In genomic region chrX:16191605-16192004, GRCh38 we compare ENCODE assay signal across 2 cellular contexts.
TF ChIP-seq lines count a peak whose summit lies in the region.

No MANE protein-coding gene starts in this region.

TF ChIP-seq in A549, 52 proteins besides CTCF, POLR2A, EP300 and RAD21:
- no peak for TF ChIP-seq ZFP36 (IDR thresholded peaks at IDR 0.05; ENCODE audit: borderline replicate concordance, partially characterized antibody)
- TF ChIP-seq CBX8 (IDR thresholded peaks at IDR 0.05): no peak
- no peak for TF ChIP-seq JUN (IDR thresholded peaks at IDR 0.05)
- no peak for TF ChIP-seq MAZ (IDR thresholded peaks at IDR 0.05; ENCODE audit: borderline replicate concordance, low read depth, low read length)
- TF ChIP-seq CHD4 (IDR thresholded peaks at IDR 0.05; ENCODE audit: borderline replicate concordance): no peak
- no peak for TF ChIP-seq NPAS2 (CRISPR knock-in tag; IDR thresholded peaks at IDR 0.05; ENCODE audit: borderline replicate concordance)
- no peak for TF ChIP-seq TFCP2L1 (CRISPR knock-in tag; IDR thresholded peaks at IDR 0.05)
- no peak for TF ChIP-seq EHMT2 (IDR thresholded peaks at IDR 0.05; ENCODE audit: low read depth)
- TF ChIP-seq, protein P1, sequence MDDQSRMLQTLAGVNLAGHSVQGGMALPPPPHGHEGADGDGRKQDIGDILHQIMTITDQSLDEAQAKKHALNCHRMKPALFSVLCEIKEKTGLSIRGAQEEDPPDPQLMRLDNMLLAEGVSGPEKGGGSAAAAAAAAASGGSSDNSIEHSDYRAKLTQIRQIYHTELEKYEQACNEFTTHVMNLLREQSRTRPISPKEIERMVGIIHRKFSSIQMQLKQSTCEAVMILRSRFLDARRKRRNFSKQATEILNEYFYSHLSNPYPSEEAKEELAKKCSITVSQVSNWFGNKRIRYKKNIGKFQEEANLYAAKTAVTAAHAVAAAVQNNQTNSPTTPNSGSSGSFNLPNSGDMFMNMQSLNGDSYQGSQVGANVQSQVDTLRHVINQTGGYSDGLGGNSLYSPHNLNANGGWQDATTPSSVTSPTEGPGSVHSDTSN (IDR thresholded peaks at IDR 0.05): no peak
- TF ChIP-seq HOXB5 (CRISPR knock-in tag; IDR thresholded peaks at IDR 0.05): no peak
- no peak for TF ChIP-seq TP53 (CRISPR knock-in tag; IDR thresholded peaks at IDR 0.05)
- no peak for TF ChIP-seq BHLHE40 (IDR thresholded peaks at IDR 0.05; ENCODE audit: low read depth, low read length)
- TF ChIP-seq, protein P2, sequence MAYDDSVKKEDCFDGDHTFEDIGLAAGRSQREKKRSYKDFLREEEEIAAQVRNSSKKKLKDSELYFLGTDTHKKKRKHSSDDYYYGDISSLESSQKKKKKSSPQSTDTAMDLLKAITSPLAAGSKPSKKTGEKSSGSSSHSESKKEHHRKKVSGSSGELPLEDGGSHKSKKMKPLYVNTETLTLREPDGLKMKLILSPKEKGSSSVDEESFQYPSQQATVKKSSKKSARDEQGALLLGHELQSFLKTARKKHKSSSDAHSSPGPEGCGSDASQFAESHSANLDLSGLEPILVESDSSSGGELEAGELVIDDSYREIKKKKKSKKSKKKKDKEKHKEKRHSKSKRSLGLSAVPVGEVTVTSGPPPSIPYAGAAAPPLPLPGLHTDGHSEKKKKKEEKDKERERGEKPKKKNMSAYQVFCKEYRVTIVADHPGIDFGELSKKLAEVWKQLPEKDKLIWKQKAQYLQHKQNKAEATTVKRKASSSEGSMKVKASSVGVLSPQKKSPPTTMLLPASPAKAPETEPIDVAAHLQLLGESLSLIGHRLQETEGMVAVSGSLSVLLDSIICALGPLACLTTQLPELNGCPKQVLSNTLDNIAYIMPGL (CRISPR knock-in tag; IDR thresholded peaks at IDR 0.05; ENCODE audit: borderline replicate concordance): no peak
- TF ChIP-seq REST (IDR thresholded peaks at IDR 0.05): no peak
- TF ChIP-seq HDAC2 (IDR thresholded peaks at IDR 0.05): no peak
- TF ChIP-seq, protein P3, sequence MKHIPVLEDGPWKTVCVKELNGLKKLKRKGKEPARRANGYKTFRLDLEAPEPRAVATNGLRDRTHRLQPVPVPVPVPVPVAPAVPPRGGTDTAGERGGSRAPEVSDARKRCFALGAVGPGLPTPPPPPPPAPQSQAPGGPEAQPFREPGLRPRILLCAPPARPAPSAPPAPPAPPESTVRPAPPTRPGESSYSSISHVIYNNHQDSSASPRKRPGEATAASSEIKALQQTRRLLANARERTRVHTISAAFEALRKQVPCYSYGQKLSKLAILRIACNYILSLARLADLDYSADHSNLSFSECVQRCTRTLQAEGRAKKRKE (CRISPR knock-in tag; IDR thresholded peaks at IDR 0.05; ENCODE audit: low read depth): no peak
- TF ChIP-seq CEBPB (IDR thresholded peaks at IDR 0.05): no peak
- no peak for TF ChIP-seq BCL3 (IDR thresholded peaks at IDR 0.05)
TF ChIP-seq in A549: peak in this region for 0.

TF ChIP-seq in GM12878, 131 proteins besides CTCF, POLR2A, EP300 and RAD21:
- TF ChIP-seq SMC3 (IDR thresholded peaks at IDR 0.05; ENCODE audit: borderline replicate concordance, low read length): no peak
- peak; percentile 20; the same call in 1 of the 2 replicates for TF ChIP-seq MTA2 (IDR thresholded peaks at IDR 0.05; ENCODE audit: low read depth)
